Comparison of ENCODE assay signal across 28 cellular contexts in genomic region chr16:20253825-20254224, GRCh38.
"Had no signal": no experiment of that assay in that cellular context is flagged by ENCODE, and none has a peak within 500 bp of the region (broad histone marks: within the 10 kb centered on the region; RNA-seq: fewer than 3 reads in every experiment).

No MANE protein-coding gene starts in this region.

- H3K4me1 ChIP-seq: colonic mucosa, esophagus muscularis mucosa, esophagus squamous epithelium, foreskin keratinocyte, gastrocnemius medialis, gastroesophageal sphincter, heart left ventricle, heart right ventricle had no signal

- FAIRE-seq: colon, endometrium, endothelial cell of umbilical vein, frontal cortex had no signal

- H3K27ac ChIP-seq: colonic mucosa, coronary artery, dorsolateral prefrontal cortex, epithelial cell of prostate, esophagus muscularis mucosa, esophagus squamous epithelium, foreskin keratinocyte, gastrocnemius medialis, gastroesophageal sphincter, heart left ventricle, heart right ventricle had no signal

- ATAC-seq: effector memory CD8-positive, alpha-beta T cell; esophagus mucosa; foreskin keratinocyte; gastrocnemius medialis; gastroesophageal sphincter; heart left ventricle; heart right ventricle had no signal

- H3K9me3 ChIP-seq: colonic mucosa, esophagus muscularis mucosa, esophagus squamous epithelium, gastrocnemius medialis, gastroesophageal sphincter had no signal

- DNase-seq: colonic mucosa; cortex of kidney; dermis blood vessel endothelial cell; dorsolateral prefrontal cortex; effector CD4-positive, alpha-beta T cell; effector CD8-positive, alpha-beta T cell; effector memory CD4-positive, alpha-beta T cell; effector memory CD8-positive, alpha-beta T cell; endodermal cell; erythroblast; esophagus squamous epithelium; foreskin fibroblast; foreskin keratinocyte; foreskin melanocyte; gastrocnemius medialis; glutamatergic neuron; head of caudate nucleus; heart left ventricle; heart right ventricle had no signal

- H3K36me3 ChIP-seq: colonic mucosa, esophagus muscularis mucosa, esophagus squamous epithelium, gastrocnemius medialis, gastroesophageal sphincter, heart left ventricle, heart right ventricle had no signal

- H3K4me3 ChIP-seq: colonic mucosa, coronary artery, dorsolateral prefrontal cortex, esophagus muscularis mucosa, esophagus squamous epithelium, gastrocnemius medialis, gastroesophageal sphincter, heart left ventricle, heart right ventricle had no signal

- H3K27me3 ChIP-seq: colonic mucosa, esophagus muscularis mucosa, esophagus squamous epithelium, foreskin keratinocyte, gastrocnemius medialis had no signal
